8 cellular contexts compared by ENCODE assay signal in the genomic region with DNA sequence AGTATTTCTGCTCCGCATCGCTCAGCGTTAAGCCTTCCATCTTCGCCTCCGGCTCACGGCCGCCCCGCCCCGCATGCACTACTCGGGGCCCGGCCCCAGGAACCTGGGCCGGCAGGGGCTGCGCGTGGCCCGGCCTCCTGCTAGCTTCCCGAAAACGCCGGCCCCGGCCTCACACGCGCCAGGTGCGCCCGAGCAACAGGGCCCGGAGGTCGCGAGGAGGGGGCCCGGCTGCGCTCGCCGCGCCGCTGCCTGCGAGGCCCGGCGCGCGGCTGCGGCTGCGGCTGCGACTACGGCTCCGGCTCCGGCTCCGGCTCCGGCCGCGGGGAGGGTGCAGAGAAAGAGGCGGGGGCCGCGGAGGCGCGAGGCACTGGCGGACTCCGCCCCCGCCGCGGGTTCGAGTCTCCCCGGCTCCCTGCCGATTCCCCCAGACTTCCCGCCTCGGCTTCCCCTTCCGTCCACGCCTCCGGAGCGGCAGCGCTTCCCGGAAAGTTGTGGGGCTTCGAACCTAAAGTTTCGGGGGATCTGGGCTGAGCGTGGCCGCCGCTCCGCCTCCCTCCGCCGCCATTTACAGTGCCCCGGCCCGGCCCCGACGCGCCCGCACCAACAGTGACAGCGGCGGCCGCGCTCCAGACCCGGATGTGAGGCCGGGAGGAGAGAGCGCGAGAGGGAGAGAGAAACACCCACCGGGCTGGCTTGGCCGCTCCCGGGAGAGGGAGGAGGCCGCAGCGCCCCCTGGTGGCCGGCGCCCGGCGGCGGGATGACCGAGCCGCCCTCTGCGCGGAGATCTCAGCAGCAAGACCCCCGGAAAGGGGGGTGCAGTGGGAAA. TPM values are rescaled to one million over a fixed set of nuclear protein-coding genes. Genes with fewer than 3 reads are reported as not detected.
A peak's percentile ranks its signal among the peaks of the same experiment; 100 is the strongest.
DNase-seq lines count a peak whose midpoint lies in the region; ATAC-seq, FAIRE-seq and TF ChIP-seq lines count a peak whose summit lies in the region.

A gene with protein sequence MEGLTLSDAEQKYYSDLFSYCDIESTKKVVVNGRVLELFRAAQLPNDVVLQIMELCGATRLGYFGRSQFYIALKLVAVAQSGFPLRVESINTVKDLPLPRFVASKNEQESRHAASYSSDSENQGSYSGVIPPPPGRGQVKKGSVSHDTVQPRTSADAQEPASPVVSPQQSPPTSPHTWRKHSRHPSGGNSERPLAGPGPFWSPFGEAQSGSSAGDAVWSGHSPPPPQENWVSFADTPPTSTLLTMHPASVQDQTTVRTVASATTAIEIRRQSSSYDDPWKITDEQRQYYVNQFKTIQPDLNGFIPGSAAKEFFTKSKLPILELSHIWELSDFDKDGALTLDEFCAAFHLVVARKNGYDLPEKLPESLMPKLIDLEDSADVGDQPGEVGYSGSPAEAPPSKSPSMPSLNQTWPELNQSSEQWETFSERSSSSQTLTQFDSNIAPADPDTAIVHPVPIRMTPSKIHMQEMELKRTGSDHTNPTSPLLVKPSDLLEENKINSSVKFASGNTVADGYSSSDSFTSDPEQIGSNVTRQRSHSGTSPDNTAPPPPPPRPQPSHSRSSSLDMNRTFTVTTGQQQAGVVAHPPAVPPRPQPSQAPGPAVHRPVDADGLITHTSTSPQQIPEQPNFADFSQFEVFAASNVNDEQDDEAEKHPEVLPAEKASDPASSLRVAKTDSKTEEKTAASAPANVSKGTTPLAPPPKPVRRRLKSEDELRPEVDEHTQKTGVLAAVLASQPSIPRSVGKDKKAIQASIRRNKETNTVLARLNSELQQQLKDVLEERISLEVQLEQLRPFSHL (minus strand): TSS at position 611 of the 826 bp plus-strand sequence. CDS start 571 bp downstream, at position 40.

- intact Hi-C loops in kidney (cut with DNase I), result no loop called here

- peaks cover 0 to 5% of the 10 kb centered on the region in 2 donors for H3K4me1 ChIP-seq in kidney (ENCODE audit: control insufficient read depth in 1 of 2, insufficient read depth in 1 of 2, low read depth in 1 of 2, low read length in 2 of 2)

- H3K36me3 ChIP-seq in kidney (ENCODE audit: control insufficient read depth in 1 of 2, insufficient read depth in 2 of 2, low read length in 2 of 2), result no peaks in the 10 kb centered on the region

- H3K9me3 ChIP-seq in kidney (ENCODE audit: control insufficient read depth in 1 of 2, low read length in 2 of 2), result no peaks in the 10 kb centered on the region

- DNase-seq in AG09319 (ENCODE audit: extremely low read depth, low read depth) (peak; percentile 59), NCI-H345 (lab: John Stamatoyannopoulos, UW) (peak; percentile 94), cerebellar cortex (ENCODE audit: low spot score) (peak; percentile 84), kidney (peak; percentile 96)
- DNase-seq in activated CD4-positive, CD25-positive, alpha-beta regulatory T cell treated with anti-CD3 and anti-CD28 coated beads, Interleukin-2, amount 50 U/mL, for 72 hours, result peak; percentile 95
- peak; percentile 94 for DNase-seq in stimulated activated CD4-positive, alpha-beta T cell treated with anti-CD3 and anti-CD28 coated beads, Interleukin-15, amount 100 ng/mL, for 24 hours

- peak within 1 kb of the TSS; percentile 76 to 82 for H3K9ac ChIP-seq in kidney (ENCODE audit: low read length in 2 of 2)

- peak within 1 kb of the TSS; percentile 83 to 85 for H3K27ac ChIP-seq in kidney (ENCODE audit: low read depth in 2 of 2, low read length in 2 of 2)

- ATAC-seq in GM18909 (IDR thresholded peaks at IDR 0.05; ENCODE audit: poor library complexity, unreplicated experiment) (peak; percentile 90), HG03159 (IDR thresholded peaks at IDR 0.05; ENCODE audit: unreplicated experiment) (peak; percentile 93)

- TF ChIP-seq CTCF in AG09319 (IDR thresholded peaks at IDR 0.05; ENCODE audit: low read depth, low read length) (peak; percentile 84), kidney (IDR thresholded peaks at IDR 0.05; ENCODE audit: borderline replicate concordance, extremely low read depth, insufficient read depth) (peak; percentile 74)

- FAIRE-seq in kidney (lab: Jason Lieb, UNC), result no peak

- peak within 1 kb of the TSS; percentile 70 to 76 for H3K4me3 ChIP-seq in kidney (ENCODE audit: low read length in 2 of 2)

RNA-seq across cellular contexts. Expression of the gene that starts here (rescaled TPM):
- total RNA-seq in kidney, result 37.0 TPM
- 33.4 TPM for polyA plus RNA-seq in kidney (ENCODE audit: insufficient read depth, low read depth, low replicate concordance)

Comparison
In these comparisons a context has a peak if more than half of its experiments do, and no peak if none do; other contexts are left out.
1. Peak in every context shown above with its lines: DNase-seq, ATAC-seq, H3K4me3 ChIP-seq and H3K27ac ChIP-seq.